Comparison of ENCODE assay signal across 1 cellular context in genomic region chrX:71178908-71179307, GRCh38.
TF ChIP-seq lines count a peak whose summit lies in the region.

No MANE protein-coding gene starts in this region.

TF ChIP-seq in WTC11, 78 proteins besides CTCF, POLR2A, EP300 and RAD21 (continued from another document):
- TF ChIP-seq ZBTB21 (CRISPR knock-in tag; IDR thresholded peaks at IDR 0.05; ENCODE audit: borderline replicate concordance) (no peak), ZNF232 (CRISPR knock-in tag; IDR thresholded peaks at IDR 0.05) (no peak), EMX1 (CRISPR knock-in tag; IDR thresholded peaks at IDR 0.05) (no peak)
